In genomic region chr7:45919231-45919825, GRCh38 we compare ENCODE assay signal across 15 cellular contexts. TPM values are rescaled to one million over a fixed set of nuclear protein-coding genes. Genes with fewer than 3 reads are reported as not detected.
DNase-seq lines count a peak whose midpoint lies in the region; ATAC-seq, FAIRE-seq and TF ChIP-seq lines count a peak whose summit lies in the region.
"Had no signal": no experiment of that assay in that cellular context is flagged by ENCODE, and none has a peak within 500 bp of the region (broad histone marks: within the 10 kb centered on the region; RNA-seq: fewer than 3 reads in every experiment).

No MANE protein-coding gene starts in this region.

- H2BK15ac ChIP-seq in H9 (ENCODE audit: low read depth, low read length) (no peak overlapping the region), mesendoderm (replicated peaks; ENCODE audit: low read depth) (no peak overlapping the region)

- no peak for FAIRE-seq in A549 (lab: Jason Lieb, UNC)

- H3K27me3 Mint-ChIP-seq in H9 (ENCODE audit: low read depth) (peaks cover 71% of the 10 kb centered on the region), nephron progenitor cell (ENCODE audit: low read depth, poor library complexity) (peaks cover 84% of the 10 kb centered on the region)

- no peak overlapping the region for H3K14ac ChIP-seq in H9 (ENCODE audit: insufficient read depth, low read length)

- H3K4me1 Mint-ChIP-seq in H9: peaks cover 31 to 44% of the 10 kb centered on the region in 2 experiments
- H3K4me1 Mint-ChIP-seq in nephron progenitor cell: peaks cover 36% of the 10 kb centered on the region

- no peak for TF ChIP-seq RAD21 in A549 (conservative IDR thresholded peaks at IDR 0.05 in 1 of 2, IDR thresholded peaks at IDR 0.05 in 1 of 2)

- no peak overlapping the region for H2AFZ ChIP-seq in H9 (ENCODE audit: low read length)

- no peak for ATAC-seq in A549
- ATAC-seq: activated T-cell treated with anti-CD3 and anti-CD28 coated beads, Interleukin-2, amount 50 U/mL, for 4 hours; left lung had no signal

- H3K9ac ChIP-seq in H9 (ENCODE audit: extremely low read depth, insufficient read length, low read length) (no peak overlapping the region), endocrine pancreas (ENCODE audit: control insufficient read depth, insufficient read depth, low read length) (no peak overlapping the region), mesendoderm (ENCODE audit: low read length) (no peak overlapping the region)

- TF ChIP-seq POLR2A in A549 (IDR thresholded peaks at IDR 0.05; ENCODE audit: low read length): no peak
- no peak for TF ChIP-seq POLR2A in adrenal gland (IDR thresholded peaks at IDR 0.05)

- peaks cover 0 to under 1% of the 10 kb centered on the region in 2 experiments; a peak in 2 of 5 replicates for H3K9me3 Mint-ChIP-seq in H9
- no peaks in the 10 kb centered on the region for H3K9me3 Mint-ChIP-seq in nephron progenitor cell
- H3K9me3 Mint-ChIP-seq: activated T-cell treated with anti-CD3 and anti-CD28 coated beads, Interleukin-2, amount 50 U/mL, for 4 hours had no signal

- DNase-seq in A549 (ENCODE audit: low read depth in 1 of 2, low spot score in 1 of 2) (no peak), H9 (no peak), nephron progenitor cell (no peak), mesendoderm (no peak), BE2C (no peak), KG1 (lab: John Stamatoyannopoulos, UW) (no peak), adrenal gland (no peak)
- DNase-seq: activated T-cell treated with anti-CD3 and anti-CD28 coated beads, Interleukin-2, amount 50 U/mL, for 4 hours; dermis blood vessel endothelial cell; DMS79 treated with DMSO at 0.1 percent for 48 hours; left lung; NCI-H2171 treated with DMSO at 0.1 percent for 48 hours had no signal

- no peak overlapping the region for H3K23ac ChIP-seq in H9 (ENCODE audit: insufficient read length, low read depth, low read length)
- no peak overlapping the region for H3K23ac ChIP-seq in mesendoderm (ENCODE audit: low read length)

- WGBS in A549 (ENCODE audit: missing lambda C conversion rate): 45% methylated on average over 10 of the region's 10 CpGs
- no CpG with 5 or more reads among the region's 10 CpGs for WGBS in H9 (ENCODE audit: extremely low coverage, insufficient read length, low lambda C conversion rate)
- WGBS in mesendoderm (ENCODE audit: extremely low coverage, insufficient coverage, low lambda C conversion rate): no CpG with 5 or more reads among the region's 10 CpGs
- 49 to 61% (median 50%) methylated on average over 8 to 10 of the region's 10 CpGs for WGBS in adrenal gland, 4 donors

- no peak overlapping the region for H2BK120ac ChIP-seq in H9 (ENCODE audit: low read depth, low read length, poor library complexity, severe bottlenecking)
- H2BK120ac ChIP-seq in mesendoderm (ENCODE audit: low read depth, low read length): no peak overlapping the region

- H3K23me2 ChIP-seq in H9 (ENCODE audit: insufficient read length, low read depth, low read length, poor library complexity, severe bottlenecking): peaks cover 14% of the 10 kb centered on the region

- H3K27ac ChIP-seq in A549 (peak overlapping the region; percentile 78 to 92; a peak in 4 of 6 replicates), H9 (ENCODE audit: insufficient read length, low read depth, low read length) (no peak overlapping the region), mesendoderm (ENCODE audit: low read depth, low read length) (no peak overlapping the region), adrenal gland (no peak overlapping the region)
- H3K27ac ChIP-seq: left lung had no signal

- H3K36me3 ChIP-seq in endocrine pancreas (ENCODE audit: control insufficient read depth, insufficient read depth, low read length): no peaks in the 10 kb centered on the region
- no peaks in the 10 kb centered on the region for H3K36me3 ChIP-seq in mesendoderm (ENCODE audit: control insufficient read depth, insufficient read depth, low read length)
- no peaks in the 10 kb centered on the region for H3K36me3 ChIP-seq in BE2C
- no peaks in the 10 kb centered on the region for H3K36me3 ChIP-seq in adrenal gland (replicated peaks in 1 of 2)
- H3K36me3 ChIP-seq: left lung had no signal

- H3K18ac ChIP-seq in H9 (ENCODE audit: insufficient read length, low read depth, low read length) (no peak overlapping the region), mesendoderm (ENCODE audit: low read length) (no peak overlapping the region)

- H3K79me2 ChIP-seq in H9 (ENCODE audit: insufficient read depth, low read length) (no peaks in the 10 kb centered on the region), mesendoderm (ENCODE audit: control insufficient read depth, insufficient read depth, low read length) (no peaks in the 10 kb centered on the region)

- H3K4me3 Mint-ChIP-seq in H9 (peak overlapping the region; percentile 71 to 85; a peak in 3 of 5 replicates), nephron progenitor cell (peak overlapping the region; percentile 85)

- H3K4me3 ChIP-seq in A549 (peak overlapping the region; percentile 66), endocrine pancreas (ENCODE audit: control insufficient read depth, insufficient read depth, low read length) (peak overlapping the region; percentile 14), mesendoderm (ENCODE audit: low read length) (no peak overlapping the region), BE2C (ENCODE audit: low read depth, low read length) (no peak overlapping the region), adrenal gland (no peak overlapping the region)

- H2BK20ac ChIP-seq in H9 (ENCODE audit: low read depth, low read length, poor library complexity, severe bottlenecking): no peak overlapping the region

- H4K20me1 ChIP-seq in H9 (ENCODE audit: control insufficient read depth, insufficient read depth, insufficient read length): no peaks in the 10 kb centered on the region

- intact Hi-C loops in adrenal gland (cut with DNase I): loop anchor here (5.0 to 10.0 kb wide), 3 partner anchors 1173 to 1335 kb away; no protein-coding TSS in a partner anchor

- H4K5ac ChIP-seq in H9 (ENCODE audit: insufficient read length, low read depth, low read length) (no peak overlapping the region), mesendoderm (ENCODE audit: low read length) (no peak overlapping the region)

- H3K27me3 ChIP-seq in H9 (ENCODE audit: insufficient read depth, low read length) (peaks cover 31% of the 10 kb centered on the region; the same call in 1 of the 2 replicates), endocrine pancreas (ENCODE audit: control insufficient read depth, insufficient read depth, low read length) (no peaks in the 10 kb centered on the region), mesendoderm (ENCODE audit: insufficient read depth, low read length, poor library complexity) (peaks cover 17% of the 10 kb centered on the region), BE2C (peaks cover 69% of the 10 kb centered on the region), adrenal gland (peaks cover 47% of the 10 kb centered on the region)

- POLR2A ChIA-PET in A549 (lab: Yijun Ruan, JAX): no interaction called here

- H2BK5ac ChIP-seq in H9 (ENCODE audit: insufficient read length, low read length) (no peak overlapping the region), mesendoderm (ENCODE audit: low read length) (no peak overlapping the region)

- no peaks in the 10 kb centered on the region for H3K79me1 ChIP-seq in H9 (ENCODE audit: insufficient read depth, low read depth, low read length, poor library complexity, severe bottlenecking)
- no peaks in the 10 kb centered on the region for H3K79me1 ChIP-seq in mesendoderm (ENCODE audit: low read length)

- no peak overlapping the region for H4K91ac ChIP-seq in H9 (ENCODE audit: insufficient read length, low read depth, low read length)

- no peak for TF ChIP-seq CTCF in A549 (IDR thresholded peaks at IDR 0.05)
- no peak for TF ChIP-seq CTCF in H9 (conservative IDR thresholded peaks at IDR 0.05)
- TF ChIP-seq CTCF in nephron progenitor cell (IDR thresholded peaks at IDR 0.05): no peak
- TF ChIP-seq CTCF in BE2C (IDR thresholded peaks at IDR 0.05; ENCODE audit: low read depth, low read length): no peak
- no peak for TF ChIP-seq CTCF in adrenal gland (IDR thresholded peaks at IDR 0.05)

- no peak overlapping the region for H3T11ph ChIP-seq in H9 (ENCODE audit: low read length)

- no peak overlapping the region for H3K4ac ChIP-seq in H9 (ENCODE audit: low read depth, low read length)
- H3K4ac ChIP-seq in mesendoderm (ENCODE audit: low read depth, low read length): no peak overlapping the region

- no peaks in the 10 kb centered on the region for H3K9me3 ChIP-seq in A549
- no peaks in the 10 kb centered on the region for H3K9me3 ChIP-seq in H9 (ENCODE audit: control insufficient read depth, low read depth, low read length)
- no peaks in the 10 kb centered on the region for H3K9me3 ChIP-seq in endocrine pancreas (ENCODE audit: control insufficient read depth, low read length)
- H3K9me3 ChIP-seq in BE2C: no peaks in the 10 kb centered on the region
- no peaks in the 10 kb centered on the region for H3K9me3 ChIP-seq in adrenal gland (replicated peaks in 1 of 3)
- H3K9me3 ChIP-seq: left lung had no signal

- no peak overlapping the region for H3K27ac Mint-ChIP-seq in H9
- no peak overlapping the region for H3K27ac Mint-ChIP-seq in nephron progenitor cell

- no peak overlapping the region for H2BK12ac ChIP-seq in H9 (ENCODE audit: insufficient read length, low read depth, low read length)

- CTCF ChIA-PET in A549 (lab: Yijun Ruan, JAX): interaction anchor here (1.5 to 11.7 kb wide), 10 partner anchors 11 to 1334 kb away, joined by 4 to 285 read pairs (median 32); no protein-coding TSS in a partner anchor

- H2AK5ac ChIP-seq in H9 (ENCODE audit: insufficient read length, low read length) (no peak overlapping the region), mesendoderm (ENCODE audit: low read length) (no peak overlapping the region)

- peaks cover 0 to 13% (median 2%) of the 10 kb centered on the region in 3 experiments; a peak in 2 of 7 replicates for H3K36me3 Mint-ChIP-seq in H9 (ENCODE audit: insufficient read depth in 1 of 3, low read depth in 3 of 3)
- peaks cover 13% of the 10 kb centered on the region for H3K36me3 Mint-ChIP-seq in nephron progenitor cell (ENCODE audit: low read depth)

- H3K4me2 ChIP-seq in A549 (peak overlapping the region; percentile 72), H9 (ENCODE audit: insufficient read depth, insufficient read length, low read length) (no peak overlapping the region), mesendoderm (ENCODE audit: low read length) (no peak overlapping the region)

- H3K4me1 ChIP-seq in A549: peaks cover 50% of the 10 kb centered on the region
- 0 out of 2 replicates have a peak, but pooled peaks cover under 1% of the 10 kb centered on the region for H3K4me1 ChIP-seq in H9 (ENCODE audit: insufficient read depth, low read length)
- H3K4me1 ChIP-seq in endocrine pancreas (ENCODE audit: control insufficient read depth, insufficient read depth, low read length): no peaks in the 10 kb centered on the region
- peaks cover 2% of the 10 kb centered on the region for H3K4me1 ChIP-seq in mesendoderm (ENCODE audit: control insufficient read depth, low read depth, low read length)
- no peaks in the 10 kb centered on the region for H3K4me1 ChIP-seq in BE2C
- H3K4me1 ChIP-seq in adrenal gland (replicated peaks in 1 of 2): peaks cover 0 to 4% of the 10 kb centered on the region in 2 donors

- H4K8ac ChIP-seq in H9 (replicated peaks; ENCODE audit: insufficient read length, low read depth, low read length) (no peak overlapping the region), mesendoderm (ENCODE audit: low read depth, low read length) (no peak overlapping the region)

- TF ChIP-seq EP300 in A549 (IDR thresholded peaks at IDR 0.05): no peak

- no peak overlapping the region for H3K56ac ChIP-seq in H9 (ENCODE audit: insufficient read length, low read depth, low read length)
- no peak overlapping the region for H3K56ac ChIP-seq in mesendoderm (ENCODE audit: low read length)

RNA-seq across cellular contexts. Expression of gene IGFBP3, which starts 1.7 kb away (rescaled TPM):
- 291 and 316 TPM in 2 replicates for polyA plus RNA-seq in A549 (2011; rRNA removed)
- 154 and 218 TPM in 2 replicates for polyA plus RNA-seq in A549 (2012; cell fraction: cytosol; rRNA removed)
- 290 and 454 TPM in 2 replicates for polyA plus RNA-seq in A549 (2012; cell fraction: nucleus; rRNA removed)
- polyA plus RNA-seq in A549 (2017; fragmentation: RNase III; extraction: RNeasy Plus Mini Kit Qiagen cat#74134 plus additional on column Dnase treatment): 153 to 187 TPM (median 159 TPM) in 3 replicates
- 147 and 182 TPM in 2 replicates for polyA minus RNA-seq in A549 (2011; rRNA and poly(A)+ RNA removed)
- 10.0 TPM in 2 replicates for total RNA-seq in H9 (2021)
- polyA plus RNA-seq in mesendoderm (2013, experiment 1 of 2): 30.4 TPM
- 28.2 TPM for polyA plus RNA-seq in mesendoderm (2013, experiment 2 of 2)
- 1.5 TPM for polyA plus RNA-seq in BE2C (2012; ENCODE audit: insufficient read depth, insufficient read length, low read depth)
- total RNA-seq in adrenal gland: 10 to 100 TPM in 6 of 8 donors, 1 to 10 TPM in 2; 5.5 to 32.5 (median 17.6) TPM
- 10 to 100 TPM in 2 of 3 donors, 1 to 10 TPM in 1; 5.4 to 53.1 (median 16.2) TPM for polyA plus RNA-seq in adrenal gland
- total RNA-seq: HT-29 had no signal

RNA-seq across cellular contexts. Expression of gene IGFBP1, which starts 31.0 kb away (rescaled TPM):
- polyA plus RNA-seq in A549 (2011; rRNA removed) (8.4 and 16.9 TPM in 2 replicates), A549 (2017; fragmentation: RNase III; extraction: RNeasy Plus Mini Kit Qiagen cat#74134 plus additional on column Dnase treatment) (2.7 to 4.4 TPM (median 4.2 TPM) in 3 replicates), adrenal gland (under 1 TPM in 1 of 3 donors, not detected in 2; 0.24 TPM)
- polyA plus RNA-seq in A549 (2012; cell fraction: cytosol; rRNA removed): 3.7 and 5.8 TPM in 2 replicates
- polyA plus RNA-seq in A549 (2012; cell fraction: nucleus; rRNA removed): 12.8 and 23.6 TPM in 2 replicates
- 1.7 and 2.1 TPM in 2 replicates for polyA minus RNA-seq in A549 (2011; rRNA and poly(A)+ RNA removed)
- total RNA-seq in H9 (2021) (not detected in 2 replicates), adrenal gland (under 1 TPM in 4 of 8 donors, not detected in 4; 0.15 to 0.36 (median 0.27) TPM)
- polyA plus RNA-seq in mesendoderm (2013, experiment 1 of 2): 0.08 TPM
- 0.07 TPM for polyA plus RNA-seq in mesendoderm (2013, experiment 2 of 2)
- polyA plus RNA-seq in BE2C (2012; ENCODE audit: insufficient read depth, insufficient read length, low read depth): not detected
- total RNA-seq: HT-29, left lung had no signal

RNA-seq across cellular contexts. Expression of gene CCDC201, which starts 46.4 kb away (rescaled TPM):
- polyA plus RNA-seq in A549 (2011; rRNA removed) (0.03 TPM in 1 of 2 replicates, not detected in the other), A549 (2017; fragmentation: RNase III; extraction: RNeasy Plus Mini Kit Qiagen cat#74134 plus additional on column Dnase treatment) (not detected in 3 replicates), adrenal gland (not detected)
- not detected in 2 replicates for polyA plus RNA-seq in A549 (2012; cell fraction: cytosol; rRNA removed)
- not detected in 2 replicates for polyA plus RNA-seq in A549 (2012; cell fraction: nucleus; rRNA removed)
- not detected in 2 replicates for polyA minus RNA-seq in A549 (2011; rRNA and poly(A)+ RNA removed)
- total RNA-seq in H9 (2021) (not detected in 2 replicates), adrenal gland (not detected)
- polyA plus RNA-seq in mesendoderm (2013, experiment 1 of 2): not detected
- polyA plus RNA-seq in mesendoderm (2013, experiment 2 of 2): not detected
- not detected for polyA plus RNA-seq in BE2C (2012; ENCODE audit: insufficient read depth, insufficient read length, low read depth)
- total RNA-seq: activated T-cell treated with anti-CD3 and anti-CD28 coated beads, Interleukin-2, amount 50 U/mL, for 4 hours; dermis blood vessel endothelial cell; HT-29; left lung; temporal lobe had no signal

Comparison
In these comparisons a context has a peak if more than half of its experiments do, and no peak if none do; other contexts are left out.
1. H3K27ac ChIP-seq: peak in A549 (2 of 2); none in H9 (single experiment), mesendoderm (single experiment) and adrenal gland (0 of 5).
2. H3K4me3 ChIP-seq: peak in A549 (single experiment) and endocrine pancreas (single experiment); none in mesendoderm (single experiment), BE2C (single experiment) and adrenal gland (0 of 4).